ENCODE assay signal across 20 cellular contexts in the genomic region with DNA sequence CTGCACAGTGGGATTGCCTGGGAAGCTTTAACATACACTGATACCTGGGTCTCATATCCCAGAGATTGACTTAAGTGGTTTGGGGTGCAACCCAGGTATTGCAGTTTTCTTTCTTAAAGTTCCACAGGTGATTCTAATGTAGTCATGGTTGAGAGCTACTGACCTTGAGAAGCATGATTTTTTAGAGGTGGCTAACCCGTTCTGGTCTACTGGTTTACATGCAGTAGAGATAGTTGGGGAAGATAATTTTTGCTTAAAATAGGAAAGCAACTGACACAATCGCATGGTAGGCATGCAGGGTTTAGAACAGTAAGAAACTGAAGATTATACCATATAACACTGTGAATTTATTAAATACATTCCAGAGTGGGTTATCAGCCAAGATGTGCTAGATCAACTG.
"Had no signal": no experiment of that assay in that cellular context is flagged by ENCODE, and none has a peak within 500 bp of the region (broad histone marks: within the 10 kb centered on the region; RNA-seq: fewer than 3 reads in every experiment).

No MANE protein-coding gene starts in this region.

- H3K27ac ChIP-seq: adrenal gland, prostate gland had no signal

- H3K9me3 Mint-ChIP-seq: activated T-cell treated with anti-CD3 and anti-CD28 coated beads, Interleukin-2, amount 50 U/mL, for 24 hours; activated T-helper 2 cell treated with anti-CD3 and anti-CD28 coated beads, Interferon-gamma antibody, Interleukin-2, Interleukin-4, amounts not matched to agents 10 μg/mL and 5 μg/mL and 100 μg/mL, durations not matched to agents 14 hours and 24 hours and 36 hours; central memory CD8-positive, alpha-beta T cell; naive B cell; neural crest cell; T-helper 2 cell treated with Interferon-gamma antibody and Interleukin-4, amounts not matched to agents 5 μg/mL and 100 μg/mL, for 36 hours had no signal

- DNase-seq: activated CD8-positive, alpha-beta memory T cell treated with anti-CD3 and anti-CD28 coated beads, Interleukin-2, amount 50 U/mL, for 4 hours; activated naive CD4-positive, alpha-beta T cell; activated T-cell treated with anti-CD3 and anti-CD28 coated beads, Interleukin-2, amount 50 U/mL, for 24 hours; adrenal gland; effector memory CD4-positive, alpha-beta T cell; foreskin melanocyte; islet precursor cell; naive B cell; stimulated activated CD4-positive, alpha-beta T cell treated with anti-CD3 and anti-CD28 coated beads, Interleukin-4, amount 100 ng/mL, for 24 hours; stimulated activated naive CD8-positive, alpha-beta T cell treated with anti-CD3 and anti-CD28 coated beads, Interleukin-15, Interleukin-2, amounts not matched to agents 100 U/mL and 50 U/mL, for 24 hours; substantia nigra; tibial artery had no signal

- H3K27ac Mint-ChIP-seq: activated naive CD8-positive, alpha-beta T cell; activated T-cell treated with anti-CD3 and anti-CD28 coated beads, Interleukin-2, amount 50 U/mL, for 24 hours; activated T-helper 2 cell treated with anti-CD3 and anti-CD28 coated beads, Interferon-gamma antibody, Interleukin-2, Interleukin-4, amounts not matched to agents 10 μg/mL and 5 μg/mL and 100 μg/mL, durations not matched to agents 14 hours and 24 hours and 36 hours; naive B cell; T-helper 2 cell treated with Interferon-gamma antibody and Interleukin-4, amounts not matched to agents 5 μg/mL and 100 μg/mL, for 36 hours had no signal

- H3K36me3 ChIP-seq: adrenal gland, prostate gland, tibial artery had no signal

- H3K4me1 Mint-ChIP-seq: central memory CD8-positive, alpha-beta T cell had no signal

- H3K4me3 Mint-ChIP-seq: activated naive CD8-positive, alpha-beta T cell; activated T-cell treated with anti-CD3 and anti-CD28 coated beads, Interleukin-2, amount 50 U/mL, for 24 hours; central memory CD8-positive, alpha-beta T cell; naive B cell; neural crest cell; T-helper 2 cell treated with Interferon-gamma antibody and Interleukin-4, amounts not matched to agents 5 μg/mL and 100 μg/mL, for 36 hours had no signal

- H3K9me3 ChIP-seq: adrenal gland, prostate gland, tibial artery had no signal

- H3K36me3 Mint-ChIP-seq: activated naive CD8-positive, alpha-beta T cell; naive B cell had no signal

- H3K27me3 ChIP-seq: adrenal gland, tibial artery had no signal

- ATAC-seq: esophagus mucosa; stimulated activated naive CD8-positive, alpha-beta T cell treated with anti-CD3 and anti-CD28 coated beads, Interleukin-15, Interleukin-2, amounts not matched to agents 100 U/mL and 50 U/mL, for 24 hours had no signal

- H3K4me1 ChIP-seq: prostate gland had no signal

- H3K27me3 Mint-ChIP-seq: activated naive CD8-positive, alpha-beta T cell; naive B cell had no signal

- H3K4me3 ChIP-seq: adrenal gland, lung, prostate gland, tibial artery had no signal
